10 cellular contexts compared by ENCODE assay signal in genomic region chr3:53616971-53617892, GRCh38.
"Had no signal": no experiment of that assay in that cellular context is flagged by ENCODE, and none has a peak within 500 bp of the region (broad histone marks: within the 10 kb centered on the region; RNA-seq: fewer than 3 reads in every experiment).

No MANE protein-coding gene starts in this region.

- H3K27ac Mint-ChIP-seq: activated naive CD4-positive, alpha-beta T cell treated with anti-CD3 and anti-CD28 coated beads, Interleukin-2, amount 50 U/mL, for 72 hours; T-helper 1 cell treated with Interleukin-12 subunit alpha and Interleukin-12 subunit beta and Interleukin-4 antibody, amounts not matched to agents 30 μg/mL and 1 μg/mL, for 36 hours had no signal

- H3K4me3 Mint-ChIP-seq: T-helper 1 cell treated with Interleukin-12 subunit alpha and Interleukin-12 subunit beta and Interleukin-4 antibody, amounts not matched to agents 30 μg/mL and 1 μg/mL, for 36 hours had no signal

- H3K9me3 Mint-ChIP-seq: activated naive CD4-positive, alpha-beta T cell treated with anti-CD3 and anti-CD28 coated beads, Interleukin-2, amount 50 U/mL, for 72 hours; T-helper 1 cell treated with Interleukin-12 subunit alpha and Interleukin-12 subunit beta and Interleukin-4 antibody, amounts not matched to agents 30 μg/mL and 1 μg/mL, for 36 hours had no signal

- H3K4me3 ChIP-seq: heart left ventricle, right atrium auricular region, skin epidermis, tibial nerve had no signal

- DNase-seq: activated CD4-positive, CD25-positive, alpha-beta regulatory T cell; activated effector memory CD4-positive, alpha-beta T cell treated with anti-CD3 and anti-CD28 coated beads, Interleukin-2, amount 50 U/mL, for 16 hours; foreskin melanocyte; islet precursor cell had no signal

- H3K27me3 ChIP-seq: right atrium auricular region, tibial nerve had no signal

- H3K27ac ChIP-seq: right atrium auricular region, skin epidermis, tibial nerve had no signal

- H3K36me3 Mint-ChIP-seq: activated naive CD4-positive, alpha-beta T cell treated with anti-CD3 and anti-CD28 coated beads, Interleukin-2, amount 50 U/mL, for 72 hours had no signal
